19 cellular contexts compared by ENCODE assay signal in genomic region chr11:81888391-81888790, GRCh38.
"Had no signal": no experiment of that assay in that cellular context is flagged by ENCODE, and none has a peak within 500 bp of the region (broad histone marks: within the 10 kb centered on the region; RNA-seq: fewer than 3 reads in every experiment).

No MANE protein-coding gene starts in this region.

- H3K27ac ChIP-seq: colonic mucosa, prostate gland, skin epidermis, suprapubic skin, vagina had no signal

- DNase-seq: activated CD4-positive, alpha-beta T cell treated with anti-CD3 and anti-CD28 coated beads, Interleukin-2, amount 10 ng/mL, durations not matched to agents 24 days and 14 days; activated CD4-positive, CD25-positive, alpha-beta regulatory T cell; activated CD8-positive, alpha-beta T cell treated with anti-CD3 and anti-CD28 coated beads for 36 hours; activated naive CD4-positive, alpha-beta T cell treated with Interleukin-2 at 50 U/mL for 16 hours; activated naive CD8-positive, alpha-beta T cell treated with anti-CD3 and anti-CD28 coated beads, Interleukin-2, amount 10 ng/mL, durations not matched to agents 7 days and 5 days; activated T-cell treated with anti-CD3 and anti-CD28 coated beads, Interleukin-2, amount 50 U/mL, for 24 hours; central memory CD4-positive, alpha-beta T cell; colonic mucosa; endodermal cell; mesenchymal stem cell; mucosa of descending colon; naive B cell; right cardiac atrium; stimulated activated CD4-positive, alpha-beta T cell treated with anti-CD3 and anti-CD28 coated beads, Interleukin-2, amount 100 ng/mL, for 48 hours; stimulated activated naive CD8-positive, alpha-beta T cell treated with anti-CD3 and anti-CD28 coated beads, Interleukin-15, amount 100 ng/mL, for 72 hours had no signal

- ATAC-seq: activated CD8-positive, alpha-beta T cell treated with anti-CD3 and anti-CD28 coated beads for 36 hours; mucosa of descending colon; right cardiac atrium; stimulated activated naive CD8-positive, alpha-beta T cell treated with anti-CD3 and anti-CD28 coated beads, Interleukin-15, amount 100 ng/mL, for 72 hours had no signal

- H3K27me3 ChIP-seq: colonic mucosa, suprapubic skin, vagina had no signal

- H3K4me1 ChIP-seq: colonic mucosa, prostate gland, suprapubic skin, vagina had no signal
